12 cellular contexts compared by ENCODE assay signal in genomic region chr10:80160361-80161128, GRCh38. TPM values are rescaled to one million over a fixed set of nuclear protein-coding genes. Genes with fewer than 3 reads are reported as not detected.
DNase-seq lines count a peak whose midpoint lies in the region; ATAC-seq and TF ChIP-seq lines count a peak whose summit lies in the region.
"Had no signal": no experiment of that assay in that cellular context is flagged by ENCODE, and none has a peak within 500 bp of the region (broad histone marks: within the 10 kb centered on the region; RNA-seq: fewer than 3 reads in every experiment).

No MANE protein-coding gene starts in this region.

- H3K9ac ChIP-seq in SK-N-SH, result no peak overlapping the region

- H3K4me3 Mint-ChIP-seq in CD4-positive, CD25-positive, alpha-beta regulatory T cell, result no peak overlapping the region
- no peak overlapping the region for H3K4me3 Mint-ChIP-seq in IgD-negative memory B cell
- no peak overlapping the region for H3K4me3 Mint-ChIP-seq in chondrocyte (ENCODE audit: unreplicated experiment)

- POLR2A ChIA-PET in SK-N-SH (lab: Yijun Ruan, JAX), result no interaction called here

- 96% methylated on average over 15 of the region's 15 CpGs for WGBS in SK-N-SH (ENCODE audit: low lambda C conversion rate)

- TF ChIP-seq RAD21 in SK-N-SH (IDR thresholded peaks at IDR 0.05; ENCODE audit: low read length), result no peak

- no peak for ATAC-seq in CD4-positive, CD25-positive, alpha-beta regulatory T cell (ENCODE audit: low read depth in 2 of 2)
- ATAC-seq in HG02973 (IDR thresholded peaks at IDR 0.05; ENCODE audit: unreplicated experiment), result no peak

- H3F3A ChIP-seq in SK-N-SH (replicated peaks; ENCODE audit: insufficient read depth), result peaks cover 20% of the 10 kb centered on the region

- H3K36me3 ChIP-seq in CD4-positive, CD25-positive, alpha-beta regulatory T cell (ENCODE audit: control insufficient read depth, insufficient read depth, low read length), result peaks cover 100% of the 10 kb centered on the region
- peaks cover 100% of the 10 kb centered on the region for H3K36me3 ChIP-seq in neutrophil
- peaks cover 12 to 28% of the 10 kb centered on the region in 2 experiments for H3K36me3 ChIP-seq in SK-N-SH (replicated peaks in 1 of 2; ENCODE audit: control insufficient read depth in 1 of 2, insufficient read depth in 2 of 2, low read length in 1 of 2)

- H3K79me2 ChIP-seq in SK-N-SH (ENCODE audit: insufficient read depth), result no peaks in the 10 kb centered on the region; the same call in 1 of the 2 replicates

- no peaks in the 10 kb centered on the region for H3K9me3 Mint-ChIP-seq in CD4-positive, CD25-positive, alpha-beta regulatory T cell
- H3K9me3 Mint-ChIP-seq in IgD-negative memory B cell (no peaks in the 10 kb centered on the region), chondrocyte (ENCODE audit: low read depth) (no peaks in the 10 kb centered on the region)

- peaks cover 0 to 11% (median 4%) of the 10 kb centered on the region in 4 donors for H3K4me1 Mint-ChIP-seq in CD4-positive, CD25-positive, alpha-beta regulatory T cell
- peaks cover 0 to 5% (median 0%) of the 10 kb centered on the region in 3 donors for H3K4me1 Mint-ChIP-seq in IgD-negative memory B cell
- H3K4me1 Mint-ChIP-seq in chondrocyte (ENCODE audit: low read depth), result peaks cover 52% of the 10 kb centered on the region

- H3K36me3 Mint-ChIP-seq in CD4-positive, CD25-positive, alpha-beta regulatory T cell, result peaks cover 77% of the 10 kb centered on the region
- H3K36me3 Mint-ChIP-seq in IgD-negative memory B cell, result no peaks in the 10 kb centered on the region
- H3K36me3 Mint-ChIP-seq in chondrocyte (ENCODE audit: low read depth), result peaks cover 46% of the 10 kb centered on the region

- no peak for TF ChIP-seq CTCF in chondrocyte (IDR thresholded peaks at IDR 0.05)
- TF ChIP-seq CTCF in neutrophil (IDR thresholded peaks at IDR 0.05), result no peak
- TF ChIP-seq CTCF in SK-N-SH (IDR thresholded peaks at IDR 0.05), result no peak

- no peak for DNase-seq in CD4-positive, CD25-positive, alpha-beta regulatory T cell
- DNase-seq in chondrocyte (ENCODE audit: low spot score) (peak; percentile 71), SK-N-SH (no peak), DMS53 (lab: John Stamatoyannopoulos, UW) (no peak)
- no peak for DNase-seq in activated effector memory CD4-positive, alpha-beta T cell treated with Interleukin-2 at 50 U/mL for 16 hours
- DNase-seq: hypothalamus; NCI-H1694; stimulated activated CD4-positive, alpha-beta T cell treated with anti-CD3 and anti-CD28 coated beads, Interleukin-2, amount 100 ng/mL, for 24 hours had no signal

- no peak for TF ChIP-seq EP300 in SK-N-SH (IDR thresholded peaks at IDR 0.05; ENCODE audit: borderline replicate concordance in 1 of 2, low read depth in 1 of 2, low read length in 1 of 2)

- H3K9me2 ChIP-seq in SK-N-SH, result no peaks in the 10 kb centered on the region

- no peaks in the 10 kb centered on the region for H3K27me3 ChIP-seq in CD4-positive, CD25-positive, alpha-beta regulatory T cell (ENCODE audit: control insufficient read depth, insufficient read depth, low read length)
- H3K27me3 ChIP-seq in neutrophil, result no peaks in the 10 kb centered on the region
- no peaks in the 10 kb centered on the region for H3K27me3 ChIP-seq in SK-N-SH (ENCODE audit: insufficient read depth)

- H3K4me1 ChIP-seq in CD4-positive, CD25-positive, alpha-beta regulatory T cell (ENCODE audit: control insufficient read depth, insufficient read depth, low read length, poor library complexity, severe bottlenecking), result no peaks in the 10 kb centered on the region
- no peaks in the 10 kb centered on the region for H3K4me1 ChIP-seq in neutrophil (ENCODE audit: control insufficient read depth in 1 of 2, insufficient read depth in 1 of 2, low read depth in 1 of 2, low read length in 1 of 2)
- peaks cover 19 to 48% of the 10 kb centered on the region in 2 experiments; a peak in 3 of 4 replicates for H3K4me1 ChIP-seq in SK-N-SH (ENCODE audit: control insufficient read depth in 1 of 2, insufficient read depth in 2 of 2, low read depth in 1 of 2, low read length in 1 of 2)

- no peaks in the 10 kb centered on the region for H3K27me3 Mint-ChIP-seq in CD4-positive, CD25-positive, alpha-beta regulatory T cell
- no peaks in the 10 kb centered on the region for H3K27me3 Mint-ChIP-seq in IgD-negative memory B cell
- no peaks in the 10 kb centered on the region for H3K27me3 Mint-ChIP-seq in chondrocyte (ENCODE audit: low read depth)

- no peaks in the 10 kb centered on the region for H3K9me3 ChIP-seq in CD4-positive, CD25-positive, alpha-beta regulatory T cell (ENCODE audit: control insufficient read depth in 2 of 2, low read length in 2 of 2)
- peaks cover 5% of the 10 kb centered on the region for H3K9me3 ChIP-seq in neutrophil
- H3K9me3 ChIP-seq in SK-N-SH, result no peaks in the 10 kb centered on the region

- no peak overlapping the region for H3K27ac ChIP-seq in CD4-positive, CD25-positive, alpha-beta regulatory T cell (ENCODE audit: insufficient read depth, low read length, poor library complexity, severe bottlenecking)
- H3K27ac ChIP-seq in neutrophil (peak overlapping the region; percentile 20), SK-N-SH (ENCODE audit: low read depth in 2 of 2, low read length in 1 of 2) (no peak overlapping the region)

- H2AFZ ChIP-seq in SK-N-SH (ENCODE audit: low read depth), result no peak overlapping the region

- no peak overlapping the region for H3K4me2 ChIP-seq in SK-N-SH

- peak overlapping the region in 2 of 3 donors; percentile 64 to 92 for H3K27ac Mint-ChIP-seq in CD4-positive, CD25-positive, alpha-beta regulatory T cell
- H3K27ac Mint-ChIP-seq in IgD-negative memory B cell (peak overlapping the region in 2 of 3 donors; percentile 61 to 74), chondrocyte (ENCODE audit: unreplicated experiment) (no peak overlapping the region)

- H3K4me3 ChIP-seq in CD4-positive, CD25-positive, alpha-beta regulatory T cell (ENCODE audit: low read depth, low read length), result no peak overlapping the region
- H3K4me3 ChIP-seq in neutrophil (ENCODE audit: low read depth in 1 of 2, low read length in 1 of 2) (no peak overlapping the region), SK-N-SH (ENCODE audit: low read depth in 2 of 2, low read length in 1 of 2) (no peak overlapping the region)
- H3K4me3 ChIP-seq: lung had no signal

- CTCF ChIA-PET in SK-N-SH (lab: Yijun Ruan, JAX), result interaction anchor here (0.6 to 2.7 kb wide), 2 partner anchors 7 to 17 kb away, joined by 3 to 17 read pairs; no protein-coding TSS in a partner anchor

- H4K20me1 ChIP-seq in SK-N-SH (ENCODE audit: insufficient read depth), result no peaks in the 10 kb centered on the region; the same call in 1 of the 2 replicates

TF ChIP-seq in SK-N-SH, 30 proteins besides CTCF, POLR2A, EP300 and RAD21 (continues in another document):
- no peak for TF ChIP-seq SIN3A (IDR thresholded peaks at IDR 0.05; ENCODE audit: borderline replicate concordance, low read depth, low read length)
- no peak for TF ChIP-seq USF2 (IDR thresholded peaks at IDR 0.05; ENCODE audit: borderline replicate concordance, low read depth, low read length)
- no peak for TF ChIP-seq POLR2AphosphoS5 (IDR thresholded peaks at IDR 0.05; ENCODE audit: low read depth, low read length)
- no peak for TF ChIP-seq EZH2phosphoT487 (IDR thresholded peaks at IDR 0.05; ENCODE audit: borderline replicate concordance, low read depth)
- no peak for TF ChIP-seq GABPA (IDR thresholded peaks at IDR 0.05; ENCODE audit: low read depth)
- TF ChIP-seq MAX (IDR thresholded peaks at IDR 0.05; ENCODE audit: low read depth), result no peak
- no peak for TF ChIP-seq ZBTB33 (IDR thresholded peaks at IDR 0.05; ENCODE audit: borderline replicate concordance, low read depth)
- TF ChIP-seq MXI1 (IDR thresholded peaks at IDR 0.05; ENCODE audit: low read depth, low read length), result no peak
- TF ChIP-seq TAF1 (IDR thresholded peaks at IDR 0.05; ENCODE audit: borderline replicate concordance, low read depth, low read length), result no peak

RNA-seq across cellular contexts. Expression of gene PLAC9, which starts 28.0 kb away (rescaled TPM):
- not detected for total RNA-seq in CD4-positive, CD25-positive, alpha-beta regulatory T cell
- polyA plus RNA-seq in CD4-positive, CD25-positive, alpha-beta regulatory T cell, result 1 to 10 TPM in 1 of 4 donors, under 1 TPM in 1, not detected in 2; 0.33 to 1.1 TPM
- polyA plus RNA-seq in IgD-negative memory B cell, result not detected
- total RNA-seq in chondrocyte, result 121 to 198 TPM (median 193 TPM) in 3 replicates
- polyA plus RNA-seq in SK-N-SH (2012; rRNA removed), result 0.21 TPM in 1 of 2 replicates, not detected in the other
- 0.10 and 0.29 TPM in 2 replicates for polyA plus RNA-seq in SK-N-SH (2012; cell fraction: cytosol; rRNA removed)
- 0.14 and 0.62 TPM in 2 replicates for polyA plus RNA-seq in SK-N-SH (2012; cell fraction: nucleus; rRNA removed)

RNA-seq across cellular contexts. Expression of gene ANXA11, which starts 44.8 kb away (rescaled TPM):
- 252 TPM for total RNA-seq in CD4-positive, CD25-positive, alpha-beta regulatory T cell
- polyA plus RNA-seq in CD4-positive, CD25-positive, alpha-beta regulatory T cell, result 100 to 1,000 TPM; 253 to 316 (median 283) TPM
- polyA plus RNA-seq in IgD-negative memory B cell (243 TPM), SK-N-SH (2012; rRNA removed) (50.9 and 53.6 TPM in 2 replicates)
- 98.0 to 139 TPM (median 133 TPM) in 3 replicates for total RNA-seq in chondrocyte
- 42.2 and 48.2 TPM in 2 replicates for polyA plus RNA-seq in SK-N-SH (2012; cell fraction: cytosol; rRNA removed)
- 59.9 and 66.6 TPM in 2 replicates for polyA plus RNA-seq in SK-N-SH (2012; cell fraction: nucleus; rRNA removed)
